In the genomic region with DNA sequence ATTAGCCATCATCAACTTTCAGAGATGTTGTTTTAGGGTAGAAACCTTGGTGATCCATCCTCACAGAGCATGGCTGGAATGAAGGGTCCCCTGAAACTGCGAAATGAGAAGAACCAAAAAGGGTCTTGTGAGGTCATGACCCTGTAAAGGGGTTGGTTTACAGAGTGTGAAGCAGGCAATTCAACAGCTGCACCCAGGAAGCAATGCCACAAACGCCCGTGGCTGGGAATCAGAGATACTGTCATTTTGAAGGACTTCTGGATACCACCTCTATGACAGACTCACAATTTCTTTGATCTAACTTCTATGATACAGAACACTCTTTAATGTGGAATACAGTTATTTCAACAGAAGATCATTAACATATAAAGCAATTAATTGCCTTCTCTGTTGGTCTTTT, we compare ENCODE assay signal across 8 cellular contexts.
"Had no signal": no experiment of that assay in that cellular context is flagged by ENCODE, and none has a peak within 500 bp of the region (broad histone marks: within the 10 kb centered on the region; RNA-seq: fewer than 3 reads in every experiment).

No MANE protein-coding gene starts in this region.

- H3K9ac ChIP-seq: GM23248 had no signal

- H3K27ac Mint-ChIP-seq: HFFc6, IgD-negative memory B cell had no signal

- H3K36me3 ChIP-seq: HAP-1 had no signal

- H2AFZ ChIP-seq: GM23248 had no signal

- H3K9me3 Mint-ChIP-seq: HFFc6, IgD-negative memory B cell had no signal

- H3K27ac ChIP-seq: GM23248 had no signal

- H3K4me3 ChIP-seq: GM23248, HAP-1 had no signal

- ATAC-seq: HCT116 had no signal

- H3K4me3 Mint-ChIP-seq: HFFc6, IgD-negative memory B cell had no signal

- H3K36me3 Mint-ChIP-seq: IgD-negative memory B cell had no signal

- H3K9me3 ChIP-seq: HAP-1 had no signal

- H3K4me1 Mint-ChIP-seq: IgD-negative memory B cell had no signal

- DNase-seq: GM23248, GOT3, H7, HFFc6, KBM-7 had no signal
